ENCODE assay signal across 16 cellular contexts in genomic region chr10:132612571-132613504, GRCh38.
A peak's percentile ranks its signal among the peaks of the same experiment; 100 is the strongest.
DNase-seq lines count a peak whose midpoint lies in the region; ATAC-seq and TF ChIP-seq lines count a peak whose summit lies in the region.
"Had no signal": no experiment of that assay in that cellular context is flagged by ENCODE, and none has a peak within 500 bp of the region (broad histone marks: within the 10 kb centered on the region; RNA-seq: fewer than 3 reads in every experiment).

No MANE protein-coding gene starts in this region.

- H2BK20ac ChIP-seq in IMR-90 (ENCODE audit: low read depth, low read length) = no peak overlapping the region

- DNase-seq in NCI-H2029 (lab: John Stamatoyannopoulos, UW) = peak; percentile 31
- DNase-seq in NCI-H2029 treated with DMSO at 0.1 percent for 48 hours (lab: John Stamatoyannopoulos, UW) = no peak
- peak; percentile 32 for DNase-seq in IMR-90
- DNase-seq in fibroblast of villous mesenchyme (ENCODE audit: low read depth) = peak; percentile 32
- DNase-seq in osteocyte (ENCODE audit: extremely low spot score, unreplicated experiment) = no peak
- no peak for DNase-seq in SHP77 (lab: John Stamatoyannopoulos, UW)
- no peak for DNase-seq in GM23248
- DNase-seq: C1 segment of cervical spinal cord, NCI-H2081 treated with DMSO at 0.1 percent for 48 hours, NCI-H526 treated with DMSO at 0.1 percent for 48 hours had no signal

- H4K8ac ChIP-seq in IMR-90 (ENCODE audit: low read depth in 2 of 2, low read length in 2 of 2) = no peak overlapping the region

- no peak overlapping the region for H2AFZ ChIP-seq in IMR-90 (replicated peaks; ENCODE audit: low read length, poor library complexity)
- H2AFZ ChIP-seq in GM23248 = no peak overlapping the region

- H3F3A ChIP-seq in GM23248 (ENCODE audit: insufficient read depth) = no peaks in the 10 kb centered on the region

- H3K9me3 Mint-ChIP-seq in osteocyte (ENCODE audit: unreplicated experiment) = no peaks in the 10 kb centered on the region

- no peak overlapping the region for H3K23ac ChIP-seq in IMR-90 (ENCODE audit: low read depth, low read length)

- H3K4me3 ChIP-seq in IMR-90 (ENCODE audit: insufficient read depth, low read depth, low read length) (no peak overlapping the region), fibroblast of villous mesenchyme (ENCODE audit: low read depth, low read length) (no peak overlapping the region), GM23248 (no peak overlapping the region)

- H3K4me3 Mint-ChIP-seq in osteocyte (ENCODE audit: unreplicated experiment) = no peak overlapping the region
- H3K4me3 Mint-ChIP-seq: stimulated activated naive CD8-positive, alpha-beta T cell treated with anti-CD3 and anti-CD28 coated beads, Interleukin-15, Interleukin-2, amounts not matched to agents 100 ng/mL and 50 ng/mL, for 24 hours; T-cell had no signal

- in situ Hi-C loops in IMR-90 (cut with MboI; ENCODE audit: low sequenced_read_pairs) (no loop called here), GM23248 (cut with MboI) (no loop called here)

- no peak overlapping the region for H2BK120ac ChIP-seq in IMR-90 (ENCODE audit: low read depth, low read length)

- dilution Hi-C loops in IMR-90 (cut with HindIII; ENCODE audit: low sequenced_read_pairs, unreplicated experiment) = no loop called here

- intact Hi-C loops in IMR-90 (cut with micrococcal nuclease) = no loop called here

- peak overlapping the region; percentile 36 for H3K27ac Mint-ChIP-seq in osteocyte (ENCODE audit: unreplicated experiment)
- H3K27ac Mint-ChIP-seq: stimulated activated naive CD8-positive, alpha-beta T cell treated with anti-CD3 and anti-CD28 coated beads, Interleukin-15, Interleukin-2, amounts not matched to agents 100 ng/mL and 50 ng/mL, for 24 hours; T-cell had no signal

- CTCF ChIA-PET in IMR-90 (lab: Yijun Ruan, JAX) = no interaction called here

- H3K9ac ChIP-seq in IMR-90 (ENCODE audit: low read depth, low read length) (no peak overlapping the region), GM23248 (no peak overlapping the region)

- H3K4ac ChIP-seq in IMR-90 (ENCODE audit: low read depth, low read length) = no peak overlapping the region

- no peak for TF ChIP-seq POLR2A in IMR-90 (IDR thresholded peaks at IDR 0.05; ENCODE audit: low read depth, low read length)

- ATAC-seq in IMR-90 (ENCODE audit: low read depth) = peak; percentile 77
- ATAC-seq in HG02981 (IDR thresholded peaks at IDR 0.05; ENCODE audit: unreplicated experiment) = no peak
- ATAC-seq: HepG2, Panc1, T-cell had no signal

- H3K4me1 ChIP-seq in IMR-90 (ENCODE audit: control insufficient read depth, insufficient read depth, low read length) = peaks cover 9% of the 10 kb centered on the region; the same call in 1 of the 2 replicates
- no peaks in the 10 kb centered on the region for H3K4me1 ChIP-seq in GM23248 (ENCODE audit: insufficient read depth)

- peaks cover 6 to 37% of the 10 kb centered on the region in 2 experiments; a peak in 2 of 4 replicates for H3K79me1 ChIP-seq in IMR-90 (ENCODE audit: low read depth in 1 of 2, low read length in 2 of 2)

- peak overlapping the region; percentile 70 for H2AK9ac ChIP-seq in IMR-90 (replicated peaks; ENCODE audit: low read depth, low read length, poor library complexity)

- no peak overlapping the region for H2BK5ac ChIP-seq in IMR-90 (ENCODE audit: low read depth, low read length, poor library complexity, severe bottlenecking)

- H2AK5ac ChIP-seq in IMR-90 (ENCODE audit: low read depth, low read length) = no peak overlapping the region

- no peak overlapping the region for H3K14ac ChIP-seq in IMR-90 (replicated peaks; ENCODE audit: low read depth, low read length)

- no TSS peak for BruUV-seq in IMR-90 (replicated peaks; lab: Mats Ljungman, UMichigan)

- peaks cover 3% of the 10 kb centered on the region for H3K36me3 Mint-ChIP-seq in osteocyte (ENCODE audit: unreplicated experiment)

- peaks cover 9% of the 10 kb centered on the region for H3K9me1 ChIP-seq in IMR-90 (ENCODE audit: insufficient read depth, low read length)

- no peak for TF ChIP-seq RAD21 in IMR-90 (IDR thresholded peaks at IDR 0.05; ENCODE audit: low read length)

- no peaks in the 10 kb centered on the region for H3K9me2 ChIP-seq in GM23248 (ENCODE audit: insufficient read depth)

- no peak overlapping the region for H4K91ac ChIP-seq in IMR-90 (ENCODE audit: insufficient read depth, low read depth, low read length)

- WGBS in IMR-90 (ENCODE audit: extremely low coverage in 2 of 2, insufficient read length in 1 of 2), 2 experiments = 41% methylated on average over 12 of the region's 27 CpGs; no CpG with 5 or more reads in 1 of the 2 experiments
- WGBS in GM23248 (ENCODE audit: low coverage in 1 of 2, low lambda C conversion rate in 2 of 2, missing lambda C conversion rate in 2 of 2), 2 experiments = 82 to 87% methylated on average over 20 to 25 of the region's 27 CpGs

- H3K27me3 Mint-ChIP-seq in osteocyte (ENCODE audit: unreplicated experiment) = no peaks in the 10 kb centered on the region
- H3K27me3 Mint-ChIP-seq: T-cell had no signal

- no peak overlapping the region; the same call in 1 of the 2 replicates for H3K18ac ChIP-seq in IMR-90 (ENCODE audit: low read depth, low read length)

- H3K36me3 ChIP-seq in IMR-90 (ENCODE audit: control insufficient read depth, insufficient read depth, low read length) (no peaks in the 10 kb centered on the region), GM23248 (ENCODE audit: low read depth) (no peaks in the 10 kb centered on the region)

- H3K4me2 ChIP-seq in IMR-90 (ENCODE audit: low read depth, low read length) = no peak overlapping the region; the same call in 1 of the 2 replicates
- H3K4me2 ChIP-seq in GM23248 (ENCODE audit: unreplicated experiment) = no peak overlapping the region

- H3K27me3 ChIP-seq in IMR-90 (ENCODE audit: control insufficient read depth, insufficient read depth, low read length) (no peaks in the 10 kb centered on the region), GM23248 (replicated peaks; ENCODE audit: insufficient read depth) (no peaks in the 10 kb centered on the region)

- H4K5ac ChIP-seq in IMR-90 (ENCODE audit: low read depth, low read length) = no peak overlapping the region; the same call in 1 of the 2 replicates

- no peak overlapping the region for H3K27ac ChIP-seq in IMR-90 (ENCODE audit: insufficient read depth, low read length)
- no peak overlapping the region for H3K27ac ChIP-seq in GM23248
- H3K27ac ChIP-seq: 22Rv1 had no signal

- peaks cover 64% of the 10 kb centered on the region for H4K20me1 ChIP-seq in IMR-90 (ENCODE audit: insufficient read depth, low read length)
- no peaks in the 10 kb centered on the region for H4K20me1 ChIP-seq in GM23248 (ENCODE audit: insufficient read depth)

- no peak overlapping the region for H3K56ac ChIP-seq in IMR-90 (ENCODE audit: extremely low read depth, insufficient read depth, low read length)

- POLR2A ChIA-PET in IMR-90 (lab: Charles Lee; ENCODE audit: unreplicated experiment) = no interaction called here

- no peak overlapping the region for H2BK15ac ChIP-seq in IMR-90 (ENCODE audit: low read depth, low read length)

- peaks cover 18% of the 10 kb centered on the region for H3K4me1 Mint-ChIP-seq in osteocyte (ENCODE audit: unreplicated experiment)

- no peaks in the 10 kb centered on the region for H3K9me3 ChIP-seq in IMR-90 (ENCODE audit: control insufficient read depth, insufficient read depth, low read length)
- H3K9me3 ChIP-seq in GM23248 (ENCODE audit: low read depth) = no peaks in the 10 kb centered on the region

- H3K79me2 ChIP-seq in GM23248 (ENCODE audit: insufficient read depth) = no peaks in the 10 kb centered on the region

- TF ChIP-seq CTCF in IMR-90 (conservative IDR thresholded peaks at IDR 0.05; ENCODE audit: low read depth, low read length) = no peak
- TF ChIP-seq CTCF in fibroblast of villous mesenchyme (IDR thresholded peaks at IDR 0.05; ENCODE audit: insufficient read depth, low read depth, low read length) = no peak
- no peak for TF ChIP-seq CTCF in osteocyte (IDR thresholded peaks at IDR 0.05)

TF ChIP-seq in IMR-90, 13 proteins besides CTCF, POLR2A, EP300 and RAD21:
- TF ChIP-seq MAZ (IDR thresholded peaks at IDR 0.05; ENCODE audit: borderline replicate concordance, low read depth, low read length) = no peak
- no peak for TF ChIP-seq RFX5 (IDR thresholded peaks at IDR 0.05; ENCODE audit: low read depth, low read length)
- TF ChIP-seq SMC3 (IDR thresholded peaks at IDR 0.05; ENCODE audit: low read depth, low read length) = no peak
- no peak for TF ChIP-seq CEBPB (IDR thresholded peaks at IDR 0.05; ENCODE audit: low read depth, low read length)

Comparison
In these comparisons a context has a peak if more than half of its experiments do, and no peak if none do; other contexts are left out.
1. DNase-seq: peak in NCI-H2029 (single experiment), IMR-90 (single experiment) and fibroblast of villous mesenchyme (single experiment); none in NCI-H2029 treated with DMSO at 0.1 percent for 48 hours (single experiment), osteocyte (single experiment), SHP77 (0 of 2) and GM23248 (single experiment).